Comparison of ENCODE assay signal across 1 cellular context in the genomic region with DNA sequence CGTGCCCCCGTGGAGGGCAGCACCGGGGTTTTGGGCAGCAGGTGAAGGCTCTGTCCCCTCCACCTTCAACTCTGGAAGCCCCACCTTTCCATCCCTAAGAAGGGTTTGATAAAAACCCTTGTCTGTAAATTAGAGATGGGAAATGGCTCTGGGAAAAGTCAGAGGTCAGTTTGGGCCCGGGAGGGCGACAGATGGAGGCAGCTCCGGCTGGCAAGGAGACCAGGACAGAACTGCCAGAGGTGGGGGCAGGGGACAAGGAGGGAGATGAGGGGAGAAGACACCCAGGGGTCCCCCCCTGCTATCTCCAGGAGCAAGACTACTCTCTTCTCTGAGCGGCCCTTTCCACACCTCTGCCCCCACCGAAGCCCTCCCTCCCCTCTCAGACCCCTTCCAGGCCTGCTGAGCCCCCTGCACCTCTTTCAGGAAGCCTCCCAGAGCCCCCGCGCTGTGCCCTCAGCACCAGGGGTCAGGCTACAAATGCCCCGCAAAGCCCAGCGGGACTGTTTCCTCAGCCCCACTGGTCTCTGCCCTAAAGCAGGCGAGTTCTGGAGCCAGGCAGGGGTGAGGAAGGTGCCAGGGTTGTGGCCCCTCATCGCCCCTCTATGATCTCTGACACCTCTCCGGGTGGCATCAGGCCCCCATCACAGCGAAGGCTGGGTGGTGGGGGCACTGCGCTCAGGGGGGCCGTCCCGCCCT.
TF ChIP-seq lines count a peak whose summit lies in the region.

No MANE protein-coding gene starts in this region.

TF ChIP-seq in HEK293, 187 proteins besides CTCF, POLR2A, EP300 and RAD21 (continued from another document):
- TF ChIP-seq, protein P1, sequence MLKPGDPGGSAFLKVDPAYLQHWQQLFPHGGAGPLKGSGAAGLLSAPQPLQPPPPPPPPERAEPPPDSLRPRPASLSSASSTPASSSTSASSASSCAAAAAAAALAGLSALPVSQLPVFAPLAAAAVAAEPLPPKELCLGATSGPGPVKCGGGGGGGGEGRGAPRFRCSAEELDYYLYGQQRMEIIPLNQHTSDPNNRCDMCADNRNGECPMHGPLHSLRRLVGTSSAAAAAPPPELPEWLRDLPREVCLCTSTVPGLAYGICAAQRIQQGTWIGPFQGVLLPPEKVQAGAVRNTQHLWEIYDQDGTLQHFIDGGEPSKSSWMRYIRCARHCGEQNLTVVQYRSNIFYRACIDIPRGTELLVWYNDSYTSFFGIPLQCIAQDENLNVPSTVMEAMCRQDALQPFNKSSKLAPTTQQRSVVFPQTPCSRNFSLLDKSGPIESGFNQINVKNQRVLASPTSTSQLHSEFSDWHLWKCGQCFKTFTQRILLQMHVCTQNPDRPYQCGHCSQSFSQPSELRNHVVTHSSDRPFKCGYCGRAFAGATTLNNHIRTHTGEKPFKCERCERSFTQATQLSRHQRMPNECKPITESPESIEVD (tag by site-specific recombination; IDR thresholded peaks at IDR 0.05) = no peak
- TF ChIP-seq, protein P2, sequence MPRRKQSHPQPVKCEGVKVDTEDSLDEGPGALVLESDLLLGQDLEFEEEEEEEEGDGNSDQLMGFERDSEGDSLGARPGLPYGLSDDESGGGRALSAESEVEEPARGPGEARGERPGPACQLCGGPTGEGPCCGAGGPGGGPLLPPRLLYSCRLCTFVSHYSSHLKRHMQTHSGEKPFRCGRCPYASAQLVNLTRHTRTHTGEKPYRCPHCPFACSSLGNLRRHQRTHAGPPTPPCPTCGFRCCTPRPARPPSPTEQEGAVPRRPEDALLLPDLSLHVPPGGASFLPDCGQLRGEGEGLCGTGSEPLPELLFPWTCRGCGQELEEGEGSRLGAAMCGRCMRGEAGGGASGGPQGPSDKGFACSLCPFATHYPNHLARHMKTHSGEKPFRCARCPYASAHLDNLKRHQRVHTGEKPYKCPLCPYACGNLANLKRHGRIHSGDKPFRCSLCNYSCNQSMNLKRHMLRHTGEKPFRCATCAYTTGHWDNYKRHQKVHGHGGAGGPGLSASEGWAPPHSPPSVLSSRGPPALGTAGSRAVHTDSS (tag by site-specific recombination; IDR thresholded peaks at IDR 0.05) = no peak
- TF ChIP-seq ZNF629 (tag by site-specific recombination; IDR thresholded peaks at IDR 0.05) (no peak), ZBTB7A (tag by site-specific recombination; IDR thresholded peaks at IDR 0.05; ENCODE audit: low read depth) (no peak)
